ENCODE assay signal across 8 cellular contexts in the genomic region with DNA sequence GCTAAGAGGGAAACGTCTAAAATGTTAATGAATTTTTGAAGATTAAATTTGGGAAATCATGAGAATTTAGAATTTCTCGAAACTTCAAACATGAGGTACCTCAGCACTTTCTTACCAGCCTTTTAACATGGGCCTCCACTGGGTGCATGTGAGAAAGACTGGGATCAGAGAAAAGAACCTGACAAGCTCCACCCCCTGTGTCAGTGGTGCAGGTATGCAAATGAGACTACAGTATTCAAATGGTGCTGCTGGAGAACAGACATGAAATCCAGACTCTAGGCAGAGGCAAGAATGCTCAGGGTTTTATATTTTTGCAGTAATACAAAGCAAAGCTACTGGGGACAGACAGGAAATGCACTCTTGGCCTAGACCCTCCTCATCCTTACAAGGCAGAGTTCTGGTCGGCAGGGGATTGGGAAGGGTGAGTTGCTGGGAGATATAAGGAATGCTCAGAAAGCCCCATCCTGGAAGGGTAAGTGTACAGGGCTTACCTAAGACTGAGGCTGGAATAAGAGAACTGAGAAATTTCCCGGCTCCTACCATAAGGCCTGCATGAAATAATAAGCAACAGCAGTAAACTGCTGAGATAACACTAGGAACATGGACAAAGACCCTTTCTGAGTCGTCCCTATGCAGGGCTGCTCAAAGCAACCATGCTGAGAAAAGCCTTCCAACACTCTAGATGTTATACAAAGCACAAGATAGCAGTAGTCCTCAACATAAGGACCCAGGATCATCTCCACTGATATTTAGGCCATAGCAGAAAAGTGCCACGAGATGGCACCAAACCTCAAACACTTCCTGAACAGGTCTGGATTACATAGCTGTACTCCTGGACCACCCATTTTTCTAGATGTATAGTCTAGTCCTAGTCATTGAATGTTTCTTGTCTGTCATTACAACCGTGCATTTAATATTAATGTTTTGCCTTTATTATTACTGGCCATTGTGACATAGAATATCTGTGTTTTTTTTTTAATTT.
DNase-seq lines count a peak whose midpoint lies in the region; ATAC-seq and TF ChIP-seq lines count a peak whose summit lies in the region.

No MANE protein-coding gene starts in this region.

- H3K9me3 Mint-ChIP-seq in CD4-positive, alpha-beta T cell, result no peaks in the 10 kb centered on the region

- peak; percentile 90 for ATAC-seq in HG03103 (IDR thresholded peaks at IDR 0.05; ENCODE audit: low read depth, unreplicated experiment)
- ATAC-seq in CD4-positive, alpha-beta T cell (ENCODE audit: poor library complexity), result no peak

- H3K27me3 ChIP-seq in WERI-Rb-1 (ENCODE audit: insufficient read depth, low read depth, severe bottlenecking), result no peaks in the 10 kb centered on the region
- H3K27me3 ChIP-seq in cardiac muscle cell, result no peaks in the 10 kb centered on the region
- no peaks in the 10 kb centered on the region for H3K27me3 ChIP-seq in CD4-positive, alpha-beta T cell (ENCODE audit: control insufficient read depth, insufficient read depth, low read length)

- no peak overlapping the region for H3K27ac ChIP-seq in WERI-Rb-1
- H3K27ac ChIP-seq in cardiac muscle cell, result no peak overlapping the region
- no peak overlapping the region for H3K27ac ChIP-seq in CD4-positive, alpha-beta T cell (ENCODE audit: low read depth, low read length)

- H3K27me3 Mint-ChIP-seq in CD4-positive, alpha-beta T cell, result no peaks in the 10 kb centered on the region

- no peaks in the 10 kb centered on the region for H3K36me3 Mint-ChIP-seq in CD4-positive, alpha-beta T cell (ENCODE audit: low read depth)

- H3K9me3 ChIP-seq in WERI-Rb-1 (ENCODE audit: severe bottlenecking) (no peaks in the 10 kb centered on the region), cardiac muscle cell (ENCODE audit: low read depth) (no peaks in the 10 kb centered on the region)
- no peaks in the 10 kb centered on the region for H3K9me3 ChIP-seq in CD4-positive, alpha-beta T cell (ENCODE audit: control insufficient read depth, low read length)

- POLR2A ChIA-PET in CD4-positive, alpha-beta T cell (lab: Charles Lee), result no interaction called here

- TF ChIP-seq CTCF in WERI-Rb-1 (IDR thresholded peaks at IDR 0.05; ENCODE audit: low read depth, low read length) (peak; percentile 67), cardiac muscle cell (IDR thresholded peaks at IDR 0.05; ENCODE audit: low read depth, low read length) (peak; percentile 81), retinal pigment epithelial cell (conservative IDR thresholded peaks at IDR 0.05; ENCODE audit: low read depth, low read length) (peak; percentile 78)
- TF ChIP-seq CTCF in CD4-positive, alpha-beta T cell (IDR thresholded peaks at IDR 0.05), result no peak

- no peaks in the 10 kb centered on the region for H3K4me1 Mint-ChIP-seq in CD4-positive, alpha-beta T cell (ENCODE audit: low read depth)

- DNase-seq in DMS153 (lab: John Stamatoyannopoulos, UW) (peak; percentile 43), GM19240 (ENCODE audit: insufficient read length, low spot score) (peak; percentile 6), NCI-H2107 (lab: John Stamatoyannopoulos, UW) (peak; percentile 9), WERI-Rb-1 (peak; percentile 60), cardiac muscle cell (ENCODE audit: low read depth in 1 of 2, low spot score in 1 of 2) (peak; percentile 64 to 80), retinal pigment epithelial cell (ENCODE audit: low read depth) (peak; percentile 27)
- no peak for DNase-seq in CD4-positive, alpha-beta T cell

- intact Hi-C loops in CD4-positive, alpha-beta T cell (cut with DNase I, micrococcal nuclease), result no loop called here

- H3K4me3 ChIP-seq in WERI-Rb-1 (ENCODE audit: low read depth, low read length), result no peak overlapping the region
- no peak overlapping the region for H3K4me3 ChIP-seq in cardiac muscle cell
- H3K4me3 ChIP-seq in retinal pigment epithelial cell (ENCODE audit: low read length), result no peak overlapping the region

- no peaks in the 10 kb centered on the region for H3K4me1 ChIP-seq in cardiac muscle cell (ENCODE audit: low read depth)

- H3K4me3 Mint-ChIP-seq in CD4-positive, alpha-beta T cell, result no peak overlapping the region

- no peak overlapping the region for H3K27ac Mint-ChIP-seq in CD4-positive, alpha-beta T cell

- no peaks in the 10 kb centered on the region for H3K36me3 ChIP-seq in WERI-Rb-1
- H3K36me3 ChIP-seq in cardiac muscle cell, result no peaks in the 10 kb centered on the region

- CTCF ChIA-PET in CD4-positive, alpha-beta T cell (lab: Charles Lee), result no interaction called here

Comparison
In these comparisons a context has a peak if more than half of its experiments do, and no peak if none do; other contexts are left out.
1. DNase-seq: peak in DMS153 (single experiment), GM19240 (single experiment), NCI-H2107 (single experiment), WERI-Rb-1 (single experiment), cardiac muscle cell (2 of 2) and retinal pigment epithelial cell (single experiment); none in CD4-positive, alpha-beta T cell (0 of 10).